In the genomic region with DNA sequence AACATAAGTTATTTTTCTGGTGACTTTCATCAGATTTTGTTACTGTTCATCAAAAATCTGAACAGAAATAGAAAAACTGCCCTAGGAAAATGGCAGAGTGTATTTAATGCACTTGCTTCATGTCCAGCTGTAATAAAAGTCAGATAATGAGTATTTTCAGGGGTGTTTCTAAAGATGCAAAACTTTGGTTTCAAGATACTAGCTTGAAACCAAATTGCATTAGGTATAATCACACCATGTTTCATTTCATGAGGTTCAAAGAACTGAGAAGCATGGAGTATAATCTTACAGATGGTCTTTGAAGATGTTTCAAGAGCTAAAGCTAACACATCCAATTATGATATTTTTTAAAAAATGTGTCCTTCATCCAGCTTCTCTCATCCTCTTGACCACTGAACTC, we compare ENCODE assay signal across 1 cellular context.
TF ChIP-seq lines count a peak whose summit lies in the region.

No MANE protein-coding gene starts in this region.

TF ChIP-seq in GM12878, 131 proteins besides CTCF, POLR2A, EP300 and RAD21 (continued from another document):
- TF ChIP-seq, protein P1, sequence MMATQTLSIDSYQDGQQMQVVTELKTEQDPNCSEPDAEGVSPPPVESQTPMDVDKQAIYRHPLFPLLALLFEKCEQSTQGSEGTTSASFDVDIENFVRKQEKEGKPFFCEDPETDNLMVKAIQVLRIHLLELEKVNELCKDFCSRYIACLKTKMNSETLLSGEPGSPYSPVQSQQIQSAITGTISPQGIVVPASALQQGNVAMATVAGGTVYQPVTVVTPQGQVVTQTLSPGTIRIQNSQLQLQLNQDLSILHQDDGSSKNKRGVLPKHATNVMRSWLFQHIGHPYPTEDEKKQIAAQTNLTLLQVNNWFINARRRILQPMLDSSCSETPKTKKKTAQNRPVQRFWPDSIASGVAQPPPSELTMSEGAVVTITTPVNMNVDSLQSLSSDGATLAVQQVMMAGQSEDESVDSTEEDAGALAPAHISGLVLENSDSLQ (IDR thresholded peaks at IDR 0.05): no peak
- TF ChIP-seq NFXL1 (IDR thresholded peaks at IDR 0.05; ENCODE audit: borderline replicate concordance) (no peak), CHD2 (IDR thresholded peaks at IDR 0.05; ENCODE audit: borderline replicate concordance, low read depth, low read length) (no peak)
- TF ChIP-seq, protein P2, sequence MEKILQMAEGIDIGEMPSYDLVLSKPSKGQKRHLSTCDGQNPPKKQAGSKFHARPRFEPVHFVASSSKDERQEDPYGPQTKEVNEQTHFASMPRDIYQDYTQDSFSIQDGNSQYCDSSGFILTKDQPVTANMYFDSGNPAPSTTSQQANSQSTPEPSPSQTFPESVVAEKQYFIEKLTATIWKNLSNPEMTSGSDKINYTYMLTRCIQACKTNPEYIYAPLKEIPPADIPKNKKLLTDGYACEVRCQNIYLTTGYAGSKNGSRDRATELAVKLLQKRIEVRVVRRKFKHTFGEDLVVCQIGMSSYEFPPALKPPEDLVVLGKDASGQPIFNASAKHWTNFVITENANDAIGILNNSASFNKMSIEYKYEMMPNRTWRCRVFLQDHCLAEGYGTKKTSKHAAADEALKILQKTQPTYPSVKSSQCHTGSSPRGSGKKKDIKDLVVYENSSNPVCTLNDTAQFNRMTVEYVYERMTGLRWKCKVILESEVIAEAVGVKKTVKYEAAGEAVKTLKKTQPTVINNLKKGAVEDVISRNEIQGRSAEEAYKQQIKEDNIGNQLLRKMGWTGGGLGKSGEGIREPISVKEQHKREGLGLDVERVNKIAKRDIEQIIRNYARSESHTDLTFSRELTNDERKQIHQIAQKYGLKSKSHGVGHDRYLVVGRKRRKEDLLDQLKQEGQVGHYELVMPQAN (conservative IDR thresholded peaks at IDR 0.05): no peak
- TF ChIP-seq, protein P3, sequence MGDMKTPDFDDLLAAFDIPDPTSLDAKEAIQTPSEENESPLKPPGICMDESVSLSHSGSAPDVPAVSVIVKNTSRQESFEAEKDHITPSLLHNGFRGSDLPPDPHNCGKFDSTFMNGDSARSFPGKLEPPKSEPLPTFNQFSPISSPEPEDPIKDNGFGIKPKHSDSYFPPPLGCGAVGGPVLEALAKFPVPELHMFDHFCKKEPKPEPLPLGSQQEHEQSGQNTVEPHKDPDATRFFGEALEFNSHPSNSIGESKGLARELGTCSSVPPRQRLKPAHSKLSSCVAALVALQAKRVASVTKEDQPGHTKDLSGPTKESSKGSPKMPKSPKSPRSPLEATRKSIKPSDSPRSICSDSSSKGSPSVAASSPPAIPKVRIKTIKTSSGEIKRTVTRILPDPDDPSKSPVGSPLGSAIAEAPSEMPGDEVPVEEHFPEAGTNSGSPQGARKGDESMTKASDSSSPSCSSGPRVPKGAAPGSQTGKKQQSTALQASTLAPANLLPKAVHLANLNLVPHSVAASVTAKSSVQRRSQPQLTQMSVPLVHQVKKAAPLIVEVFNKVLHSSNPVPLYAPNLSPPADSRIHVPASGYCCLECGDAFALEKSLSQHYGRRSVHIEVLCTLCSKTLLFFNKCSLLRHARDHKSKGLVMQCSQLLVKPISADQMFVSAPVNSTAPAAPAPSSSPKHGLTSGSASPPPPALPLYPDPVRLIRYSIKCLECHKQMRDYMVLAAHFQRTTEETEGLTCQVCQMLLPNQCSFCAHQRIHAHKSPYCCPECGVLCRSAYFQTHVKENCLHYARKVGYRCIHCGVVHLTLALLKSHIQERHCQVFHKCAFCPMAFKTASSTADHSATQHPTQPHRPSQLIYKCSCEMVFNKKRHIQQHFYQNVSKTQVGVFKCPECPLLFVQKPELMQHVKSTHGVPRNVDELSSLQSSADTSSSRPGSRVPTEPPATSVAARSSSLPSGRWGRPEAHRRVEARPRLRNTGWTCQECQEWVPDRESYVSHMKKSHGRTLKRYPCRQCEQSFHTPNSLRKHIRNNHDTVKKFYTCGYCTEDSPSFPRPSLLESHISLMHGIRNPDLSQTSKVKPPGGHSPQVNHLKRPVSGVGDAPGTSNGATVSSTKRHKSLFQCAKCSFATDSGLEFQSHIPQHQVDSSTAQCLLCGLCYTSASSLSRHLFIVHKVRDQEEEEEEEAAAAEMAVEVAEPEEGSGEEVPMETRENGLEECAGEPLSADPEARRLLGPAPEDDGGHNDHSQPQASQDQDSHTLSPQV (IDR thresholded peaks at IDR 0.05): no peak
